Comparison of ENCODE assay signal across 12 cellular contexts in the genomic region with DNA sequence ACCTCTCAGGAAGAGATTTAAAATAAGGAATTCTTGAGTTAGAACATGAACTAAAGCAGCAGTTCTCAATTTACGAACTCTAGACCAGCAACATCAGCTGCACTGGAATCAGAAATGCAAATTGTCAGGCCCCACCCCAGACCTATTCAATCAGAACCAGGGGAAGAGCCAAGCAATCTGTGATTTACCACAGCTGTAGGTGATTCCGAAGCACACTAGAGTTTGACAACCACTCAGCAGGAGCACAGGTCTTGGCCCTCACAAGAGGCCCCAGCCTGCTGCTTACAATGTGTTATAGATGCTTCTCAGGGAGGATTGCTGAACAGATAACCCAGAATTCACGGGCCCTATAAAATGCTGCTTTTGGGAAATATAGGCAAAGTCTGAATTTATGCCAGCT.
DNase-seq lines count a peak whose midpoint lies in the region; ATAC-seq and TF ChIP-seq lines count a peak whose summit lies in the region.
"Had no signal": no experiment of that assay in that cellular context is flagged by ENCODE, and none has a peak within 500 bp of the region (broad histone marks: within the 10 kb centered on the region; RNA-seq: fewer than 3 reads in every experiment).

No MANE protein-coding gene starts in this region.

- H3K36me3 Mint-ChIP-seq in stimulated activated memory B cell treated with anti-CD40 and anti-IgM and Interleukin-4, amounts not matched to agents 10 μg/mL and 1 μg/mL and 100 μg/mL, for 72 hours, result no peaks in the 10 kb centered on the region
- H3K36me3 Mint-ChIP-seq: CD4-positive, CD25-positive, alpha-beta regulatory T cell had no signal

- ATAC-seq in GM19324 (IDR thresholded peaks at IDR 0.05; ENCODE audit: low FRiP score, unreplicated experiment), result peak; percentile 60
- ATAC-seq in HG02623 (IDR thresholded peaks at IDR 0.05; ENCODE audit: unreplicated experiment), result peak; percentile 53
- ATAC-seq in HG03469 (IDR thresholded peaks at IDR 0.05; ENCODE audit: unreplicated experiment), result peak; percentile 37
- ATAC-seq in stimulated activated memory B cell treated with anti-CD40 and anti-IgM and Interleukin-4, amounts not matched to agents 10 μg/mL and 1 μg/mL and 100 μg/mL, for 72 hours, result peak; percentile 82
- ATAC-seq: lower lobe of right lung had no signal

- peak overlapping the region; percentile 64 for H3K4me3 Mint-ChIP-seq in stimulated activated memory B cell treated with anti-CD40 and anti-IgM and Interleukin-4, amounts not matched to agents 10 μg/mL and 1 μg/mL and 100 μg/mL, for 72 hours
- H3K4me3 Mint-ChIP-seq: CD4-positive, CD25-positive, alpha-beta regulatory T cell had no signal

- intact Hi-C loops in posterior cingulate gyrus (cut with DNase I), result no loop called here

- no peaks in the 10 kb centered on the region for H3K27me3 Mint-ChIP-seq in stimulated activated memory B cell treated with anti-CD40 and anti-IgM and Interleukin-4, amounts not matched to agents 10 μg/mL and 1 μg/mL and 100 μg/mL, for 72 hours
- H3K27me3 Mint-ChIP-seq: CD4-positive, CD25-positive, alpha-beta regulatory T cell had no signal

- H3K27ac Mint-ChIP-seq in stimulated activated memory B cell treated with anti-CD40 and anti-IgM and Interleukin-4, amounts not matched to agents 10 μg/mL and 1 μg/mL and 100 μg/mL, for 72 hours, result peak overlapping the region; percentile 83
- H3K27ac Mint-ChIP-seq: CD4-positive, CD25-positive, alpha-beta regulatory T cell had no signal

- no peak for DNase-seq in NCI-H1694 (lab: John Stamatoyannopoulos, UW)
- DNase-seq in erythroblast (lab: John Stamatoyannopoulos, UW), result no peak
- DNase-seq in posterior cingulate gyrus, result no peak
- DNase-seq: activated CD4-positive, alpha-beta T cell treated with anti-CD3 and anti-CD28 coated beads, Interleukin-2, amount 50 U/mL, for 4 hours; CD4-positive, CD25-positive, alpha-beta regulatory T cell; lower lobe of right lung; NCI-H2081; NCI-H526 treated with DMSO at 0.1 percent for 48 hours had no signal

- peaks cover 10% of the 10 kb centered on the region for H3K4me1 Mint-ChIP-seq in stimulated activated memory B cell treated with anti-CD40 and anti-IgM and Interleukin-4, amounts not matched to agents 10 μg/mL and 1 μg/mL and 100 μg/mL, for 72 hours

- no peak for TF ChIP-seq POLR2A in erythroblast (IDR thresholded peaks at IDR 0.05; ENCODE audit: low read length)

- H3K9me3 Mint-ChIP-seq in stimulated activated memory B cell treated with anti-CD40 and anti-IgM and Interleukin-4, amounts not matched to agents 10 μg/mL and 1 μg/mL and 100 μg/mL, for 72 hours, result no peaks in the 10 kb centered on the region
